In genomic region chr22:17851754-17852153, GRCh38 we compare ENCODE assay signal across 20 cellular contexts.
A peak's percentile ranks its signal among the peaks of the same experiment; 100 is the strongest.
DNase-seq lines count a peak whose midpoint lies in the region; ATAC-seq lines count a peak whose summit lies in the region.
"Had no signal": no experiment of that assay in that cellular context is flagged by ENCODE, and none has a peak within 500 bp of the region (broad histone marks: within the 10 kb centered on the region; RNA-seq: fewer than 3 reads in every experiment).

No MANE protein-coding gene starts in this region.

- H3K27me3 ChIP-seq in muscle layer of colon (ENCODE audit: control insufficient read depth in 1 of 2, insufficient read depth in 2 of 2, low read length in 2 of 2) (no peaks in the 10 kb centered on the region), skeletal muscle tissue (ENCODE audit: control insufficient read depth in 3 of 3, insufficient read depth in 3 of 3, low read length in 3 of 3) (no peaks in the 10 kb centered on the region)
- H3K27me3 ChIP-seq: neural progenitor cell had no signal

- DNase-seq in cardiac septum (ENCODE audit: low spot score) (peak; percentile 84), NCI-H774 (lab: John Stamatoyannopoulos, UW) (no peak), T-helper 2 cell (no peak)
- no peak for DNase-seq in natural killer cell treated with Interleukin-12 subunit alpha and Interleukin-12 subunit beta and Interleukin-15 and Interleukin-18, amount 100 ng/mL, for 72 hours (ENCODE audit: low spot score)
- DNase-seq in activated CD4-positive, alpha-beta T cell treated with anti-CD3 and anti-CD28 coated beads for 4 hours = no peak
- DNase-seq: activated CD4-positive, alpha-beta T cell treated with anti-CD3 and anti-CD28 coated beads, Interleukin-2, amount 10 ng/mL, durations not matched to agents 24 days and 14 days; activated naive CD8-positive, alpha-beta T cell treated with anti-CD3 and anti-CD28 coated beads, Interleukin-2, amount 10 ng/mL, durations not matched to agents 7 days and 5 days; CD4-positive, alpha-beta T cell; DMS 273 treated with DMSO at 0.1 percent for 48 hours; effector memory CD8-positive, alpha-beta T cell; HFFc6; KBM-7; MM.1S; NCI-H1417 treated with DMSO at 0.1 percent for 48 hours; T-helper 17 cell had no signal

- no peaks in the 10 kb centered on the region for H3K36me3 Mint-ChIP-seq in natural killer cell treated with Interleukin-12 subunit alpha and Interleukin-12 subunit beta and Interleukin-15 and Interleukin-18, amount 100 ng/mL, for 72 hours
- H3K36me3 Mint-ChIP-seq: activated naive CD8-positive, alpha-beta T cell treated with anti-CD3 and anti-CD28 coated beads, Interleukin-2, amount 10 ng/mL, durations not matched to agents 7 days and 5 days had no signal

- no peak overlapping the region for H3K9ac ChIP-seq in muscle layer of colon (ENCODE audit: low read length)
- H3K9ac ChIP-seq in skeletal muscle tissue (ENCODE audit: low read depth in 1 of 3, low read length in 3 of 3) = peak overlapping the region in 2 of 3 donors; percentile 1 to 71
- H3K9ac ChIP-seq: neural progenitor cell had no signal

- peaks cover 10% of the 10 kb centered on the region for H3K36me3 ChIP-seq in muscle layer of colon (ENCODE audit: insufficient read depth, low read length)
- peaks cover 2 to 11% (median 9%) of the 10 kb centered on the region in 3 donors for H3K36me3 ChIP-seq in skeletal muscle tissue (ENCODE audit: control insufficient read depth in 3 of 3, insufficient read depth in 3 of 3, low read length in 3 of 3)
- H3K36me3 ChIP-seq: neural progenitor cell had no signal

- H3K4me1 Mint-ChIP-seq in natural killer cell treated with Interleukin-12 subunit alpha and Interleukin-12 subunit beta and Interleukin-15 and Interleukin-18, amount 100 ng/mL, for 72 hours (ENCODE audit: low read depth in 2 of 2) = no peaks in the 10 kb centered on the region
- H3K4me1 Mint-ChIP-seq: activated CD4-positive, alpha-beta T cell treated with anti-CD3 and anti-CD28 coated beads, Interleukin-2, amount 10 ng/mL, durations not matched to agents 24 days and 14 days; activated naive CD8-positive, alpha-beta T cell treated with anti-CD3 and anti-CD28 coated beads, Interleukin-2, amount 10 ng/mL, durations not matched to agents 7 days and 5 days had no signal

- H3K27ac ChIP-seq in muscle layer of colon (ENCODE audit: low read depth, low read length) (peak overlapping the region; percentile 69), skeletal muscle tissue (ENCODE audit: low read depth, low read length) (peak overlapping the region; percentile 67)
- H3K27ac ChIP-seq: neural progenitor cell, SK-N-MC had no signal

- no peak overlapping the region for H3K27ac Mint-ChIP-seq in natural killer cell treated with Interleukin-12 subunit alpha and Interleukin-12 subunit beta and Interleukin-15 and Interleukin-18, amount 100 ng/mL, for 72 hours
- H3K27ac Mint-ChIP-seq: activated CD4-positive, alpha-beta T cell treated with anti-CD3 and anti-CD28 coated beads, Interleukin-2, amount 10 ng/mL, durations not matched to agents 24 days and 14 days; activated naive CD8-positive, alpha-beta T cell treated with anti-CD3 and anti-CD28 coated beads, Interleukin-2, amount 10 ng/mL, durations not matched to agents 7 days and 5 days; activated T-helper 2 cell treated with anti-CD3 and anti-CD28 coated beads, Interferon-gamma antibody, Interleukin-2, Interleukin-4, amounts not matched to agents 10 μg/mL and 5 μg/mL and 100 μg/mL, durations not matched to agents 14 hours and 24 hours and 36 hours; CD4-positive, alpha-beta T cell; effector memory CD8-positive, alpha-beta T cell; HFFc6; neural progenitor cell; T-helper 17 cell had no signal

- peaks cover 67% of the 10 kb centered on the region for H3K4me1 ChIP-seq in muscle layer of colon (ENCODE audit: insufficient read depth, low read length)
- H3K4me1 ChIP-seq in skeletal muscle tissue (ENCODE audit: control insufficient read depth in 3 of 3, insufficient read depth in 3 of 3, low read length in 3 of 3) = peaks cover 23 to 35% (median 35%) of the 10 kb centered on the region in 3 donors

- no peaks in the 10 kb centered on the region for H3K27me3 Mint-ChIP-seq in natural killer cell treated with Interleukin-12 subunit alpha and Interleukin-12 subunit beta and Interleukin-15 and Interleukin-18, amount 100 ng/mL, for 72 hours
- H3K27me3 Mint-ChIP-seq: activated CD4-positive, alpha-beta T cell treated with anti-CD3 and anti-CD28 coated beads, Interleukin-2, amount 10 ng/mL, durations not matched to agents 24 days and 14 days; activated naive CD8-positive, alpha-beta T cell treated with anti-CD3 and anti-CD28 coated beads, Interleukin-2, amount 10 ng/mL, durations not matched to agents 7 days and 5 days; CD4-positive, alpha-beta T cell; effector memory CD8-positive, alpha-beta T cell; T-helper 17 cell had no signal

- ATAC-seq in natural killer cell treated with Interleukin-12 subunit alpha and Interleukin-12 subunit beta and Interleukin-15 and Interleukin-18, amount 100 ng/mL, for 72 hours = no peak
- ATAC-seq: effector memory CD8-positive, alpha-beta T cell; T-helper 17 cell had no signal

- H3K9me3 ChIP-seq in muscle layer of colon (ENCODE audit: low read length) (no peaks in the 10 kb centered on the region), skeletal muscle tissue (ENCODE audit: control insufficient read depth in 3 of 3, low read length in 3 of 3) (no peaks in the 10 kb centered on the region)

- intact Hi-C loops in cardiac septum (cut with DNase I) = loop anchor here (2.0 to 5.0 kb wide), 2 partner anchors 19 to 36 kb away; no protein-coding TSS in a partner anchor

- H3K9me3 Mint-ChIP-seq in natural killer cell treated with Interleukin-12 subunit alpha and Interleukin-12 subunit beta and Interleukin-15 and Interleukin-18, amount 100 ng/mL, for 72 hours = no peaks in the 10 kb centered on the region
- H3K9me3 Mint-ChIP-seq: activated CD4-positive, alpha-beta T cell treated with anti-CD3 and anti-CD28 coated beads, Interleukin-2, amount 10 ng/mL, durations not matched to agents 24 days and 14 days; activated naive CD8-positive, alpha-beta T cell treated with anti-CD3 and anti-CD28 coated beads, Interleukin-2, amount 10 ng/mL, durations not matched to agents 7 days and 5 days; activated T-helper 2 cell treated with anti-CD3 and anti-CD28 coated beads, Interferon-gamma antibody, Interleukin-2, Interleukin-4, amounts not matched to agents 10 μg/mL and 5 μg/mL and 100 μg/mL, durations not matched to agents 14 hours and 24 hours and 36 hours; CD4-positive, alpha-beta T cell; effector memory CD8-positive, alpha-beta T cell; HFFc6; neural progenitor cell had no signal

- no peak overlapping the region for H3K4me3 ChIP-seq in muscle layer of colon (ENCODE audit: low read depth in 1 of 2, low read length in 2 of 2)
- peak overlapping the region in 1 of 3 donors; percentile 22 for H3K4me3 ChIP-seq in skeletal muscle tissue (ENCODE audit: low read length in 3 of 3)
- H3K4me3 ChIP-seq: neural progenitor cell, SK-N-MC had no signal

- H3K4me3 Mint-ChIP-seq in natural killer cell treated with Interleukin-12 subunit alpha and Interleukin-12 subunit beta and Interleukin-15 and Interleukin-18, amount 100 ng/mL, for 72 hours = no peak overlapping the region
- H3K4me3 Mint-ChIP-seq: activated CD4-positive, alpha-beta T cell treated with anti-CD3 and anti-CD28 coated beads, Interleukin-2, amount 10 ng/mL, durations not matched to agents 24 days and 14 days; activated naive CD8-positive, alpha-beta T cell treated with anti-CD3 and anti-CD28 coated beads, Interleukin-2, amount 10 ng/mL, durations not matched to agents 7 days and 5 days; CD4-positive, alpha-beta T cell; effector memory CD8-positive, alpha-beta T cell; HFFc6; neural progenitor cell; T-helper 17 cell had no signal
